1 cellular context compared by ENCODE assay signal in genomic region chr3:196948442-196949365, GRCh38.
TF ChIP-seq lines count a peak whose summit lies in the region.

No MANE protein-coding gene starts in this region.

TF ChIP-seq in HepG2, 621 proteins besides CTCF, POLR2A, EP300 and RAD21 (continued from another document and continues in another):
- TF ChIP-seq HINFP (CRISPR knock-in tag; IDR thresholded peaks at IDR 0.05; ENCODE audit: low read depth) = no peak
- no peak for TF ChIP-seq RFXAP (CRISPR knock-in tag; IDR thresholded peaks at IDR 0.05; ENCODE audit: borderline replicate concordance)
- TF ChIP-seq ZXDC (CRISPR knock-in tag; IDR thresholded peaks at IDR 0.05) = no peak
- no peak for TF ChIP-seq ZNF383 (CRISPR knock-in tag; IDR thresholded peaks at IDR 0.05; ENCODE audit: borderline replicate concordance)
- TF ChIP-seq ZNF343 (CRISPR knock-in tag; IDR thresholded peaks at IDR 0.05) = no peak
- TF ChIP-seq ZNF598 (CRISPR knock-in tag; IDR thresholded peaks at IDR 0.05; ENCODE audit: borderline replicate concordance) = no peak
- TF ChIP-seq ARID2 (CRISPR knock-in tag; IDR thresholded peaks at IDR 0.05; ENCODE audit: borderline replicate concordance) = peak; percentile 56; the same call in 1 of the 2 replicates
- TF ChIP-seq NR0B2 (CRISPR knock-in tag; IDR thresholded peaks at IDR 0.05) = no peak
- 0 out of 2 replicates have a peak, but pooled peaks have one; percentile 28 for TF ChIP-seq TFDP1 (CRISPR knock-in tag; IDR thresholded peaks at IDR 0.05; ENCODE audit: borderline replicate concordance)
- no peak for TF ChIP-seq ELF4 (CRISPR knock-in tag; IDR thresholded peaks at IDR 0.05; ENCODE audit: borderline replicate concordance)
- no peak for TF ChIP-seq IKZF4 (CRISPR knock-in tag; IDR thresholded peaks at IDR 0.05; ENCODE audit: borderline replicate concordance, low read depth, not compliant biosample characterization)
- TF ChIP-seq ONECUT2 (CRISPR knock-in tag; IDR thresholded peaks at IDR 0.05) = no peak
- TF ChIP-seq MTA1 (CRISPR knock-in tag; IDR thresholded peaks at IDR 0.05; ENCODE audit: borderline replicate concordance) = peak; percentile 63; the same call in 1 of the 2 replicates
- no peak for TF ChIP-seq E2F2 (CRISPR knock-in tag; IDR thresholded peaks at IDR 0.05; ENCODE audit: borderline replicate concordance)
- TF ChIP-seq MBD4 (IDR thresholded peaks at IDR 0.05; ENCODE audit: borderline replicate concordance, low read length) = no peak
- no peak for TF ChIP-seq ZNF362 (CRISPR knock-in tag; IDR thresholded peaks at IDR 0.05; ENCODE audit: borderline replicate concordance)
- TF ChIP-seq SSRP1 (CRISPR knock-in tag; IDR thresholded peaks at IDR 0.05) = no peak
- no peak for TF ChIP-seq ZSCAN29 (CRISPR knock-in tag; conservative IDR thresholded peaks at IDR 0.05)
- TF ChIP-seq MIER3 (CRISPR knock-in tag; IDR thresholded peaks at IDR 0.05; ENCODE audit: borderline replicate concordance) = no peak
- peak; percentile 79 for TF ChIP-seq ZNF709 (CRISPR knock-in tag; IDR thresholded peaks at IDR 0.05)
- no peak for TF ChIP-seq SMAD9 (CRISPR knock-in tag; IDR thresholded peaks at IDR 0.05)
- no peak for TF ChIP-seq BORCS8-MEF2B (CRISPR knock-in tag; IDR thresholded peaks at IDR 0.05)
- TF ChIP-seq KAT8 (CRISPR knock-in tag; IDR thresholded peaks at IDR 0.05) = no peak
- no peak for TF ChIP-seq GFI1 (CRISPR knock-in tag; IDR thresholded peaks at IDR 0.05; ENCODE audit: borderline replicate concordance)
- no peak for TF ChIP-seq ZNF549 (CRISPR knock-in tag; IDR thresholded peaks at IDR 0.05)
- no peak for TF ChIP-seq PAF1 (CRISPR knock-in tag; IDR thresholded peaks at IDR 0.05)
- peak; percentile 79 for TF ChIP-seq ZNF263 (CRISPR knock-in tag; IDR thresholded peaks at IDR 0.05)
- TF ChIP-seq YEATS2 (CRISPR knock-in tag; IDR thresholded peaks at IDR 0.05; ENCODE audit: borderline replicate concordance) = no peak; the same call in 1 of the 2 replicates
- TF ChIP-seq ZZZ3 (CRISPR knock-in tag; IDR thresholded peaks at IDR 0.05; ENCODE audit: borderline replicate concordance) = no peak
- 0 out of 2 replicates have a peak, but pooled peaks have one; percentile 35 for TF ChIP-seq HDAC2 (CRISPR knock-in tag; IDR thresholded peaks at IDR 0.05)
- TF ChIP-seq ELF3 (CRISPR knock-in tag; IDR thresholded peaks at IDR 0.05) = no peak
- TF ChIP-seq EHMT2 (IDR thresholded peaks at IDR 0.05; ENCODE audit: borderline replicate concordance, low read depth, low read length) = no peak
- TF ChIP-seq RNF2 (conservative IDR thresholded peaks at IDR 0.05; ENCODE audit: low read depth) = no peak
- TF ChIP-seq ZNF614 (CRISPR knock-in tag; IDR thresholded peaks at IDR 0.05; ENCODE audit: borderline replicate concordance) = no peak
- TF ChIP-seq ZNF746 (CRISPR knock-in tag; IDR thresholded peaks at IDR 0.05) = no peak
- no peak for TF ChIP-seq MEIS2 (CRISPR knock-in tag; IDR thresholded peaks at IDR 0.05)
- TF ChIP-seq PRPF4 (IDR thresholded peaks at IDR 0.05; ENCODE audit: low read depth, low read length, poor library complexity, severe bottlenecking) = no peak
- TF ChIP-seq REL (CRISPR knock-in tag; conservative IDR thresholded peaks at IDR 0.05) = no peak; the same call in 1 of the 2 replicates
- 0 out of 2 replicates have a peak, but pooled peaks have one; percentile 28 for TF ChIP-seq PAXIP1 (CRISPR knock-in tag; conservative IDR thresholded peaks at IDR 0.05)
- no peak for TF ChIP-seq ZBTB42 (CRISPR knock-in tag; IDR thresholded peaks at IDR 0.05)
- TF ChIP-seq ATF5 (CRISPR knock-in tag; IDR thresholded peaks at IDR 0.05; ENCODE audit: low read depth) = no peak
- TF ChIP-seq HNF4A (CRISPR knock-in tag; IDR thresholded peaks at IDR 0.05) = no peak
- TF ChIP-seq ZNF292 (CRISPR knock-in tag; IDR thresholded peaks at IDR 0.05; ENCODE audit: borderline replicate concordance, low read depth) = no peak
- TF ChIP-seq ZNF619 (CRISPR knock-in tag; IDR thresholded peaks at IDR 0.05) = 0 out of 2 replicates have a peak, but pooled peaks have one; percentile 37
- no peak for TF ChIP-seq LCORL (IDR thresholded peaks at IDR 0.05)
- TF ChIP-seq LCORL (CRISPR knock-in tag; IDR thresholded peaks at IDR 0.05) = peak; percentile 55
- no peak for TF ChIP-seq MXD3 (CRISPR knock-in tag; IDR thresholded peaks at IDR 0.05)
- no peak for TF ChIP-seq ZNF503 (CRISPR knock-in tag; IDR thresholded peaks at IDR 0.05)
- TF ChIP-seq ZNF572 (CRISPR knock-in tag; IDR thresholded peaks at IDR 0.05) = peak; percentile 47; the same call in 1 of the 2 replicates
- TF ChIP-seq KDM3A (CRISPR knock-in tag; IDR thresholded peaks at IDR 0.05; ENCODE audit: low read depth) = 0 out of 2 replicates have a peak, but pooled peaks have one; percentile 51
- peak; percentile 41; the same call in 1 of the 2 replicates for TF ChIP-seq HIC2 (CRISPR knock-in tag; IDR thresholded peaks at IDR 0.05; ENCODE audit: low read depth)
- no peak for TF ChIP-seq NCOA2 (CRISPR knock-in tag; IDR thresholded peaks at IDR 0.05)
- no peak for TF ChIP-seq ESRRA (CRISPR knock-in tag; IDR thresholded peaks at IDR 0.05; ENCODE audit: low read depth)
- TF ChIP-seq CCAR2 (optimal IDR thresholded peaks at IDR 0.05; ENCODE audit: low read depth, low read length) = no peak
- TF ChIP-seq HMG20B (CRISPR knock-in tag; conservative IDR thresholded peaks at IDR 0.05) = no peak
